ENCODE assay signal across 18 cellular contexts in genomic region chr16:56470232-56470631, GRCh38.
"Had no signal": no experiment of that assay in that cellular context is flagged by ENCODE, and none has a peak within 500 bp of the region (broad histone marks: within the 10 kb centered on the region; RNA-seq: fewer than 3 reads in every experiment).

No MANE protein-coding gene starts in this region.

- H3K79me2 ChIP-seq: hepatocyte had no signal

- H3K27me3 Mint-ChIP-seq: activated CD4-positive, alpha-beta T cell treated with anti-CD3 and anti-CD28 coated beads for 36 hours; memory B cell; naive thymus-derived CD8-positive, alpha-beta T cell had no signal

- H3K9me3 Mint-ChIP-seq: activated naive CD4-positive, alpha-beta T cell treated with anti-CD3 and anti-CD28 coated beads for 36 hours; activated T-helper 2 cell treated with anti-CD3 and anti-CD28 coated beads, Interferon-gamma antibody, Interleukin-2, Interleukin-4, amounts not matched to agents 10 μg/mL and 5 μg/mL and 100 μg/mL, durations not matched to agents 14 hours and 24 hours and 36 hours; memory B cell; naive thymus-derived CD8-positive, alpha-beta T cell had no signal

- H3K27ac ChIP-seq: hepatocyte, left lung, pancreas, spleen, thoracic aorta, WERI-Rb-1 had no signal

- H3K27me3 ChIP-seq: hepatocyte, left lung, pancreas, spleen had no signal

- H2AFZ ChIP-seq: hepatocyte had no signal

- H3K4me2 ChIP-seq: hepatocyte, SK-N-SH had no signal

- H3K9me2 ChIP-seq: SK-N-SH had no signal

- H3K27ac Mint-ChIP-seq: activated CD4-positive, alpha-beta T cell treated with anti-CD3 and anti-CD28 coated beads for 36 hours; activated naive CD4-positive, alpha-beta T cell treated with anti-CD3 and anti-CD28 coated beads for 36 hours; activated T-helper 2 cell treated with anti-CD3 and anti-CD28 coated beads, Interferon-gamma antibody, Interleukin-2, Interleukin-4, amounts not matched to agents 10 μg/mL and 5 μg/mL and 100 μg/mL, durations not matched to agents 14 hours and 24 hours and 36 hours; memory B cell had no signal

- H3K9me3 ChIP-seq: left lung, pancreas, SK-N-SH, spleen, thoracic aorta had no signal

- FAIRE-seq: pancreas, urothelium cell line had no signal

- H3K4me1 Mint-ChIP-seq: activated CD4-positive, alpha-beta T cell treated with anti-CD3 and anti-CD28 coated beads for 36 hours; memory B cell; naive thymus-derived CD8-positive, alpha-beta T cell had no signal

- H3K4me3 Mint-ChIP-seq: activated CD4-positive, alpha-beta T cell treated with anti-CD3 and anti-CD28 coated beads for 36 hours; activated naive CD4-positive, alpha-beta T cell treated with anti-CD3 and anti-CD28 coated beads for 36 hours; memory B cell; naive thymus-derived CD8-positive, alpha-beta T cell had no signal

- H3K4me1 ChIP-seq: left lung, pancreas, spleen had no signal

- H3K4me3 ChIP-seq: hepatocyte, left lung, pancreas, spleen, thoracic aorta had no signal

- DNase-seq: activated CD4-positive, alpha-beta T cell treated with anti-CD3 and anti-CD28 coated beads for 36 hours; activated CD8-positive, alpha-beta memory T cell treated with anti-CD3 and anti-CD28 coated beads, Interleukin-2, amount 50 U/mL, for 48 hours; activated naive CD4-positive, alpha-beta T cell treated with anti-CD3 and anti-CD28 coated beads for 36 hours; effector CD8-positive, alpha-beta T cell; islet precursor cell; left lung; naive thymus-derived CD8-positive, alpha-beta T cell; pancreas; SK-N-SH; spleen; stimulated activated CD4-positive, alpha-beta T cell treated with anti-CD3 and anti-CD28 coated beads, Interleukin-1b, Interleukin-23, amount 100 ng/mL, for 48 hours; T-helper 1 cell; WERI-Rb-1 had no signal
